ENCODE assay signal across 22 cellular contexts in the genomic region with DNA sequence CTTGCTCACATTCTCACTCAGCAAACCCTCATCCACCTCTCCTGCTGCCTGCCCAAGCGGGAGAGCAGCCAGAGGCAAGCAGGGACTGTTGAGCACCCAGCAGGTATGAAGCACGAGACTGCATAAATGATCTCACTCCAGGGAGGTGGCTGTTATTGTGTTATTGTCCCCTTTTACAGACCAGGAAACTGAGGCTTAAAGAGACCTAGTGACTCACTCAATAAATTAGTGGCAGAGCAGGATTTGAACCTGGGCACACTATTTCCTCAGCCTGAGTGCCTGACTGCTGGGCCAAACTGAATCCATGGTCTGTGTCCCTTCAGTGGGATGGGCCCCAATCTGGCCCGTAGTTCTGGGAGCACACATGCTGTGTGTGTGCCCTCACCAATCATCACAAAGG.
"Had no signal": no experiment of that assay in that cellular context is flagged by ENCODE, and none has a peak within 500 bp of the region (broad histone marks: within the 10 kb centered on the region; RNA-seq: fewer than 3 reads in every experiment).

No MANE protein-coding gene starts in this region.

- H3K27me3 Mint-ChIP-seq: T-cell had no signal

- H3K9me3 Mint-ChIP-seq: T-cell had no signal

- H3K27ac ChIP-seq: KMS-11 had no signal

- H3K27ac Mint-ChIP-seq: T-cell had no signal

- H3K9ac ChIP-seq: KMS-11, SK-N-SH had no signal

- ATAC-seq: HepG2, Panc1, PC-3, T-cell had no signal

- H3K4me3 Mint-ChIP-seq: T-cell had no signal

- H3K4me2 ChIP-seq: KMS-11, SK-N-SH had no signal

- H3K9me3 ChIP-seq: SK-N-SH had no signal

- DNase-seq: IMR-90, Kasumi-1, MV-4-11, NCI-H1048, NCI-H1105 treated with DMSO at 0.1 percent for 48 hours, NCI-H1417 treated with DMSO at 0.1 percent for 48 hours, NCI-H146, NCI-H187, NCI-H2081 treated with DMSO at 0.1 percent for 48 hours, NCI-H2171, NCI-H446, NCI-H510A, NCI-H524 treated with DMSO at 0.1 percent for 48 hours, NCI-H69, NCI-H774, SK-N-SH, SW 1271, T-cell had no signal

- H3K36me3 Mint-ChIP-seq: T-cell had no signal

- FAIRE-seq: HepG2 had no signal
